Comparison of ENCODE assay signal across 8 cellular contexts in genomic region chr4:3201718-3202702, GRCh38. TPM values are rescaled to one million over a fixed set of nuclear protein-coding genes. Genes with fewer than 3 reads are reported as not detected.
A peak's percentile ranks its signal among the peaks of the same experiment; 100 is the strongest.
DNase-seq lines count a peak whose midpoint lies in the region; ATAC-seq and TF ChIP-seq lines count a peak whose summit lies in the region.
"Had no signal": no experiment of that assay in that cellular context is flagged by ENCODE, and none has a peak within 500 bp of the region (broad histone marks: within the 10 kb centered on the region; RNA-seq: fewer than 3 reads in every experiment).

No MANE protein-coding gene starts in this region.

- no peaks in the 10 kb centered on the region for H3K27me3 ChIP-seq in kidney epithelial cell (ENCODE audit: control insufficient read depth, insufficient read depth, low read length)

- peak; percentile 93 for DNase-seq in NB4 (ENCODE audit: low read depth)
- peak; percentile 59 for DNase-seq in activated T-cell treated with anti-CD3 and anti-CD28 coated beads for 1 hour (ENCODE audit: low read depth)
- peak; percentile 5 for DNase-seq in kidney epithelial cell (ENCODE audit: low read depth)
- peak; percentile 37 to 46 for DNase-seq in stimulated activated CD8-positive, alpha-beta memory T cell treated with anti-CD3 and anti-CD28 coated beads, Interleukin-2, amount 100 ng/mL, for 1 hour (ENCODE audit: low read depth in 2 of 2)
- DNase-seq in NCI-H2227 (lab: John Stamatoyannopoulos, UW; ENCODE audit: unreplicated experiment), result no peak
- no peak for DNase-seq in nucleus accumbens (lab: John Stamatoyannopoulos, UW)

- peaks cover 3% of the 10 kb centered on the region for H3K36me3 ChIP-seq in kidney epithelial cell (ENCODE audit: control insufficient read depth, insufficient read depth, low read length)

- peak; percentile 64 for ATAC-seq in GM21381 (IDR thresholded peaks at IDR 0.05; ENCODE audit: unreplicated experiment)

- no peak for TF ChIP-seq POLR2A in NB4 (IDR thresholded peaks at IDR 0.05; ENCODE audit: extremely low read depth, insufficient read length)

- TF ChIP-seq CTCF in NB4 (IDR thresholded peaks at IDR 0.05; ENCODE audit: low read depth, low read length) (no peak), kidney epithelial cell (IDR thresholded peaks at IDR 0.05; ENCODE audit: insufficient read depth, low read length, poor library complexity, severe bottlenecking) (no peak)

- H3K4me3 ChIP-seq in NB4 (ENCODE audit: low read depth, low read length) (no peak overlapping the region), kidney epithelial cell (ENCODE audit: low read depth, low read length) (no peak overlapping the region)
- H3K4me3 ChIP-seq: thoracic aorta had no signal

RNA-seq across cellular contexts. Expression of gene MSANTD1, which starts 46.9 kb away (rescaled TPM):
- 0.50 TPM in 1 of 2 replicates, not detected in the other for total RNA-seq in kidney epithelial cell

Comparison
In these comparisons a context has a peak if more than half of its experiments do, and no peak if none do; other contexts are left out.
1. DNase-seq: peak in NB4 (single experiment), activated T-cell treated with anti-CD3 and anti-CD28 coated beads for 1 hour (single experiment), kidney epithelial cell (single experiment) and stimulated activated CD8-positive, alpha-beta memory T cell treated with anti-CD3 and anti-CD28 coated beads, Interleukin-2, amount 100 ng/mL, for 1 hour (2 of 2); none in NCI-H2227 (single experiment) and nucleus accumbens (0 of 56).